Comparison of ENCODE assay signal across 11 cellular contexts in the genomic region with DNA sequence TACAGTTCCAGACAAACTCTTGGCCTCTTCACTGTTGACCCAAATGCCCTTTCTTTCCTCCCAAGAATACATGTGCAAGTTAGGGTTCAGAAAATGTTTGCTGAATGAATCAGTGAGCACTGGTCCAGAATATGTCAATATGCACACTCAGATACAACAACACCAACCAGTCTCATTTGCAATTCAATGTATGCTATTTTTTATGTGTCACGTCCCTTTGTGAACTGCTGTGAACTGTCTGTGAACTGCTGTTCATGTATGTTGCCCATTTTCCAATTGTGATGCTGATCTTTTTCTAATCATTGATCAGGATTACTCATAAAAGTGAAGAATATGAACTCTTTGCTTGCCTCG. TPM values are rescaled to one million over a fixed set of nuclear protein-coding genes. Genes with fewer than 3 reads are reported as not detected.
A peak's percentile ranks its signal among the peaks of the same experiment; 100 is the strongest.
DNase-seq lines count a peak whose midpoint lies in the region; ATAC-seq and TF ChIP-seq lines count a peak whose summit lies in the region.
"Had no signal": no experiment of that assay in that cellular context is flagged by ENCODE, and none has a peak within 500 bp of the region (broad histone marks: within the 10 kb centered on the region; RNA-seq: fewer than 3 reads in every experiment).

No MANE protein-coding gene starts in this region.

- peak overlapping the region; percentile 68 for H3K4me2 ChIP-seq in PC-9

- no peaks in the 10 kb centered on the region for H4K20me1 ChIP-seq in PC-9 (ENCODE audit: insufficient read depth)

- H3K4me3 Mint-ChIP-seq in CD8-positive, alpha-beta T cell: peak overlapping the region; percentile 64
- H3K4me3 Mint-ChIP-seq in dendritic cell treated with granulocyte-macrophage colony-stimulating factor and Interleukin-4, amounts not matched to agents 40 ng/mL and 50 ng/mL, for 4 days: no peak overlapping the region
- H3K4me3 Mint-ChIP-seq in osteocyte (ENCODE audit: unreplicated experiment): no peak overlapping the region

- H3K4me1 Mint-ChIP-seq in CD8-positive, alpha-beta T cell (ENCODE audit: low read depth): peaks cover 96% of the 10 kb centered on the region
- H3K4me1 Mint-ChIP-seq in dendritic cell treated with granulocyte-macrophage colony-stimulating factor and Interleukin-4, amounts not matched to agents 40 ng/mL and 50 ng/mL, for 4 days (ENCODE audit: low read depth): peaks cover 83% of the 10 kb centered on the region
- peaks cover 69% of the 10 kb centered on the region for H3K4me1 Mint-ChIP-seq in osteocyte (ENCODE audit: unreplicated experiment)

- no peaks in the 10 kb centered on the region for H3K9me2 ChIP-seq in PC-9 (ENCODE audit: insufficient read depth)

- peaks cover 92% of the 10 kb centered on the region for H3K4me1 ChIP-seq in CD8-positive, alpha-beta T cell (ENCODE audit: insufficient read depth, low read length)
- peaks cover 30% of the 10 kb centered on the region for H3K4me1 ChIP-seq in PC-9 (replicated peaks; ENCODE audit: insufficient read depth)

- no peaks in the 10 kb centered on the region for H3K79me2 ChIP-seq in PC-9 (ENCODE audit: low read depth)

- H3K4me3 ChIP-seq in CD8-positive, alpha-beta T cell (ENCODE audit: low read depth, low read length): no peak overlapping the region
- H3K4me3 ChIP-seq in PC-9: no peak overlapping the region; the same call in 1 of the 2 replicates

- peak overlapping the region; percentile 97 for H3K27ac Mint-ChIP-seq in CD8-positive, alpha-beta T cell
- peak overlapping the region; percentile 79 for H3K27ac Mint-ChIP-seq in dendritic cell treated with granulocyte-macrophage colony-stimulating factor and Interleukin-4, amounts not matched to agents 40 ng/mL and 50 ng/mL, for 4 days
- peak overlapping the region; percentile 61 for H3K27ac Mint-ChIP-seq in osteocyte (ENCODE audit: unreplicated experiment)

- no peak overlapping the region for H3K27ac ChIP-seq in CD8-positive, alpha-beta T cell (ENCODE audit: low read depth, low read length)
- H3K27ac ChIP-seq in PC-9: no peak overlapping the region

- H3K27me3 ChIP-seq in CD8-positive, alpha-beta T cell (ENCODE audit: insufficient read depth, low read length): no peaks in the 10 kb centered on the region
- no peaks in the 10 kb centered on the region for H3K27me3 ChIP-seq in PC-9 (ENCODE audit: insufficient read depth, low read depth)

- H3K36me3 ChIP-seq in CD8-positive, alpha-beta T cell (ENCODE audit: insufficient read depth, low read length): no peaks in the 10 kb centered on the region
- H3K36me3 ChIP-seq in PC-9 (ENCODE audit: low read depth): no peaks in the 10 kb centered on the region

- BruUV-seq in PC-9 (replicated peaks; lab: Mats Ljungman, UMichigan): no TSS peak

- H2AFZ ChIP-seq in PC-9: no peak overlapping the region

- no peaks in the 10 kb centered on the region for H3K36me3 Mint-ChIP-seq in CD8-positive, alpha-beta T cell
- peaks cover 35% of the 10 kb centered on the region for H3K36me3 Mint-ChIP-seq in dendritic cell treated with granulocyte-macrophage colony-stimulating factor and Interleukin-4, amounts not matched to agents 40 ng/mL and 50 ng/mL, for 4 days (ENCODE audit: low read depth)
- no peaks in the 10 kb centered on the region for H3K36me3 Mint-ChIP-seq in osteocyte (ENCODE audit: unreplicated experiment)

- DNase-seq in CD8-positive, alpha-beta T cell: no peak
- DNase-seq in PC-9 (no peak), osteocyte (ENCODE audit: extremely low spot score, unreplicated experiment) (no peak), HEK293T (ENCODE audit: extremely low spot score) (no peak), activated gamma-delta T cell treated with Interleukin-2 at 50 U/mL for 16 hours (no peak), omental fat pad (ENCODE audit: low spot score) (no peak), hypothalamus (lab: John Stamatoyannopoulos, UW) (no peak)
- DNase-seq: foreskin melanocyte; NCI-H1417 treated with DMSO at 0.1 percent for 48 hours; stimulated activated CD4-positive, alpha-beta T cell treated with anti-CD3 and anti-CD28 coated beads, Interleukin-4, amount 100 ng/mL, for 4 hours had no signal

- H3K27me3 Mint-ChIP-seq in CD8-positive, alpha-beta T cell (ENCODE audit: low read depth): no peaks in the 10 kb centered on the region
- H3K27me3 Mint-ChIP-seq in dendritic cell treated with granulocyte-macrophage colony-stimulating factor and Interleukin-4, amounts not matched to agents 40 ng/mL and 50 ng/mL, for 4 days: no peaks in the 10 kb centered on the region
- no peaks in the 10 kb centered on the region for H3K27me3 Mint-ChIP-seq in osteocyte (ENCODE audit: unreplicated experiment)

- TF ChIP-seq CTCF in CD8-positive, alpha-beta T cell (IDR thresholded peaks at IDR 0.05): no peak
- TF ChIP-seq CTCF in PC-9 (conservative IDR thresholded peaks at IDR 0.05) (no peak), osteocyte (IDR thresholded peaks at IDR 0.05) (no peak), omental fat pad (IDR thresholded peaks at IDR 0.05) (no peak)

- CTCF ChIA-PET in CD8-positive, alpha-beta T cell (lab: Charles Lee): interaction anchor here (1.3 to 10.4 kb wide), 3 partner anchors 16 to 17 kb away, joined by 3 to 110 read pairs (median 48); a partner anchor contains a TSS
- CTCF ChIA-PET in PC-9 (lab: Charles Lee): no interaction called here
- CTCF ChIA-PET in HEK293T (lab: Yijun Ruan, JAX): no interaction called here

- H3F3A ChIP-seq in PC-9 (ENCODE audit: insufficient read depth, low read depth): peaks cover 6% of the 10 kb centered on the region; the same call in 1 of the 2 replicates

- POLR2A ChIA-PET in CD8-positive, alpha-beta T cell (lab: Charles Lee): interaction anchor here (3.1 kb wide), 1 partner anchor 18 kb away, joined by 13 read pairs; a partner anchor contains a TSS
- POLR2A ChIA-PET in PC-9 (lab: Charles Lee; ENCODE audit: unreplicated experiment) (no interaction called here), HEK293T (lab: Yijun Ruan, JAX) (interaction anchor here (1.1 to 1.4 kb wide), 2 partner anchors 15 to 17 kb away, joined by 3 read pairs; no protein-coding TSS in a partner anchor)

- H3K9me3 Mint-ChIP-seq in CD8-positive, alpha-beta T cell: no peaks in the 10 kb centered on the region
- no peaks in the 10 kb centered on the region for H3K9me3 Mint-ChIP-seq in dendritic cell treated with granulocyte-macrophage colony-stimulating factor and Interleukin-4, amounts not matched to agents 40 ng/mL and 50 ng/mL, for 4 days
- peaks cover 16% of the 10 kb centered on the region for H3K9me3 Mint-ChIP-seq in osteocyte (ENCODE audit: unreplicated experiment)

- no peak for ATAC-seq in CD8-positive, alpha-beta T cell
- ATAC-seq in omental fat pad (ENCODE audit: low FRiP score): no peak

- intact Hi-C loops in CD8-positive, alpha-beta T cell (cut with DNase I, micrococcal nuclease): loop anchor here in 1 of 2 experiments (2.0 kb wide), 1 partner anchor 14 kb away; no protein-coding TSS in a partner anchor
- intact Hi-C loops in PC-9 (cut with micrococcal nuclease; ENCODE audit: unreplicated experiment): no loop called here
- intact Hi-C loops in dendritic cell treated with granulocyte-macrophage colony-stimulating factor and Interleukin-4, amounts not matched to agents 40 ng/mL and 50 ng/mL, for 4 days (cut with micrococcal nuclease): no loop called here

- H3K9me3 ChIP-seq in CD8-positive, alpha-beta T cell (ENCODE audit: low read length): no peaks in the 10 kb centered on the region
- H3K9me3 ChIP-seq in PC-9 (ENCODE audit: insufficient read depth, low read depth): no peaks in the 10 kb centered on the region

TF ChIP-seq in HEK293T, 16 proteins besides CTCF, POLR2A, EP300 and RAD21:
- TF ChIP-seq TARDBP (IDR thresholded peaks at IDR 0.05) (no peak), BHLHE40 (IDR thresholded peaks at IDR 0.05; ENCODE audit: borderline replicate concordance) (no peak)

RNA-seq across cellular contexts. Expression of a gene that starts 17.8 kb away (rescaled TPM):
- total RNA-seq in CD8-positive, alpha-beta T cell: 1 to 10 TPM; 5.0 to 5.6 TPM
- total RNA-seq in PC-9 (2021): 0.17 and 0.63 TPM in 2 replicates
- total RNA-seq in osteocyte: 0.78 and 1.1 TPM in 2 replicates
- 10 to 100 TPM in 3 of 4 donors, 1 to 10 TPM in 1; 4.7 to 22.5 (median 14.8) TPM for total RNA-seq in omental fat pad

RNA-seq across cellular contexts. Expression of a gene that starts 29.6 kb away (rescaled TPM):
- total RNA-seq in CD8-positive, alpha-beta T cell: 10 to 100 TPM; 68.0 to 72.8 TPM
- total RNA-seq in PC-9 (2021) (83.5 and 101 TPM in 2 replicates), osteocyte (37.5 and 39.9 TPM in 2 replicates), omental fat pad (100 to 1,000 TPM in 1 of 4 donors, 10 to 100 TPM in 3; 29.8 to 125 (median 35.9) TPM)
